In the genomic region with DNA sequence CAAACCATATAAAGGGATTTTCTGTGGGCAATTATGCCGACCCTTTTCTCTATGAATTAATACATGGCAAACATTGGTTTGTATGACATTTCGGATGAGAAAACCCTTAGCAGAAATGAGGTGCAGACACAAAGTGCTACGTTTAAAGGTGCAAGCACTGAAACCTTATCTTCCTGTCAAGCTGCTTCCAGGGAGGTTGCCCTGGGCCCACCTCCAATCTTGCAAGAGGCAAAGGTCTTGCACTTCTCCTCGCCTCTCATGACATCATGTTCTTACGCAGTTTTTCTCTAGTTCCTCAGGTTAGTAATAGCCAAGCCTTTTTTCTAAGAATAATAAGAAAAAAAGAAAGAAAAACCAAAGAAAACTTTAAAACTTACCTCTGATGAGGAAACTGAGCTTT, we compare ENCODE assay signal across 29 cellular contexts.
"Had no signal": no experiment of that assay in that cellular context is flagged by ENCODE, and none has a peak within 500 bp of the region (broad histone marks: within the 10 kb centered on the region; RNA-seq: fewer than 3 reads in every experiment).

No MANE protein-coding gene starts in this region.

- H3K4me1 ChIP-seq: adrenal gland, ascending aorta, body of pancreas, breast epithelium had no signal

- H3K36me3 ChIP-seq: adrenal gland, ascending aorta, brain microvascular endothelial cell, breast epithelium, cardiac muscle cell had no signal

- H3K27me3 ChIP-seq: adrenal gland, ascending aorta, body of pancreas, brain microvascular endothelial cell, breast epithelium, cardiac muscle cell had no signal

- DNase-seq: activated effector memory CD4-positive, alpha-beta T cell treated with anti-CD3 and anti-CD28 coated beads, Interleukin-2, amount 50 U/mL, for 16 hours; activated effector memory CD4-positive, alpha-beta T cell treated with Interleukin-2 at 50 U/mL for 16 hours; activated gamma-delta T cell; activated gamma-delta T cell treated with Interleukin-2 at 50 U/mL for 16 hours; activated naive CD4-positive, alpha-beta T cell; activated naive CD4-positive, alpha-beta T cell treated with anti-CD3 and anti-CD28 coated beads for 36 hours; activated naive CD4-positive, alpha-beta T cell treated with anti-CD3 and anti-CD28 coated beads, Interleukin-2, amount 10 ng/mL, durations not matched to agents 7 days and 5 days; activated naive CD4-positive, alpha-beta T cell treated with anti-CD3 and anti-CD28 coated beads, Interleukin-2, amount 50 U/mL, for 16 hours; activated naive CD4-positive, alpha-beta T cell treated with Interleukin-2 at 50 U/mL for 16 hours; activated naive CD8-positive, alpha-beta T cell treated with anti-CD3 and anti-CD28 coated beads for 36 hours; activated naive CD8-positive, alpha-beta T cell treated with anti-CD3 and anti-CD28 coated beads, Interleukin-2, amount 10 ng/mL, durations not matched to agents 7 days and 5 days; activated naive CD8-positive, alpha-beta T cell treated with anti-CD3 and anti-CD28 coated beads, Interleukin-2, amount 50 U/mL, for 24 hours; activated T-cell treated with anti-CD3 and anti-CD28 coated beads, Interleukin-2, amount 50 U/mL, for 1 hour; activated T-cell treated with anti-CD3 and anti-CD28 coated beads, Interleukin-2, amount 50 U/mL, for 24 hours; activated T-cell treated with anti-CD3 and anti-CD28 coated beads, Interleukin-2, amount 50 U/mL, for 4 hours; activated T-cell treated with anti-CD3 and anti-CD28 coated beads, Interleukin-2, amount 50 U/mL, for 48 hours; activated T-cell treated with anti-CD3 and anti-CD28 coated beads, Interleukin-2, amount 50 U/mL, for 72 hours; adrenal gland; amniotic stem cell; amygdala; anterior cingulate cortex; aorta; body of pancreas; brain microvascular endothelial cell; central memory CD4-positive, alpha-beta T cell; cerebellar nuclear complex had no signal

- H3K27ac ChIP-seq: adrenal gland, ascending aorta, body of pancreas, brain microvascular endothelial cell, breast epithelium, cardiac muscle cell had no signal

- H3K9me3 ChIP-seq: adrenal gland, ascending aorta, body of pancreas, breast epithelium had no signal

- H3K4me3 ChIP-seq: adrenal gland, ascending aorta, body of pancreas, breast epithelium, cardiac muscle cell had no signal
